ENCODE assay signal across 8 cellular contexts in genomic region chrX:48508400-48509244, GRCh38. TPM values are rescaled to one million over a fixed set of nuclear protein-coding genes. Genes with fewer than 3 reads are reported as not detected.
DNase-seq lines count a peak whose midpoint lies in the region; ATAC-seq, FAIRE-seq and TF ChIP-seq lines count a peak whose summit lies in the region.

PORCN (plus strand) TSS chrX:48508992; CDS start chrX:48509821, 829 bp downstream.

- no peaks in the 10 kb centered on the region for H3K27me3 ChIP-seq in kidney epithelial cell (ENCODE audit: control insufficient read depth, insufficient read depth, low read length)

- FAIRE-seq in GM12892 (lab: Jason Lieb, UNC), result peak; percentile 84

- peak; percentile 93 for DNase-seq in GM12892 (ENCODE audit: insufficient read length)
- peak; percentile 53 for DNase-seq in NCI-H2171 (lab: John Stamatoyannopoulos, UW)
- DNase-seq in activated CD4-positive, CD25-positive, alpha-beta regulatory T cell treated with anti-CD3 and anti-CD28 coated beads, Interleukin-2, amount 50 U/mL, for 16 hours (ENCODE audit: low read depth, low spot score), result peak; percentile 50
- DNase-seq in central memory CD4-positive, alpha-beta T cell, result peak; percentile 65
- DNase-seq in kidney epithelial cell (ENCODE audit: low read depth), result no peak
- DNase-seq in stimulated activated CD4-positive, alpha-beta T cell treated with anti-CD3 and anti-CD28 coated beads, Interleukin-1b, Interleukin-23, amount 100 ng/mL, for 1 hour (ENCODE audit: low read depth in 2 of 2), result peak; percentile 49 to 67

- peak; percentile 57; the same call in 1 of the 2 replicates for TF ChIP-seq POLR2A in GM12892 (IDR thresholded peaks at IDR 0.05; ENCODE audit: low read depth, low read length)

- no peak for TF ChIP-seq CTCF in kidney epithelial cell (IDR thresholded peaks at IDR 0.05; ENCODE audit: insufficient read depth, low read length, poor library complexity, severe bottlenecking)

- no peaks in the 10 kb centered on the region for H3K36me3 ChIP-seq in kidney epithelial cell (ENCODE audit: control insufficient read depth, insufficient read depth, low read length)

- ATAC-seq in HG02763 (IDR thresholded peaks at IDR 0.05; ENCODE audit: unreplicated experiment) (peak; percentile 65), GM18858 (IDR thresholded peaks at IDR 0.05; ENCODE audit: unreplicated experiment) (no peak)

- H3K4me3 ChIP-seq in kidney epithelial cell (ENCODE audit: low read depth, low read length), result peak within 1 kb of the TSS; percentile 79

RNA-seq across cellular contexts. Expression of gene PORCN, which starts in this region (rescaled TPM):
- 5.9 TPM for polyA plus RNA-seq in GM12892 (2012; ENCODE audit: missing spikeins)
- total RNA-seq in kidney epithelial cell, result 12.7 and 14.5 TPM in 2 replicates
